Comparison of ENCODE assay signal across 25 cellular contexts in the genomic region with DNA sequence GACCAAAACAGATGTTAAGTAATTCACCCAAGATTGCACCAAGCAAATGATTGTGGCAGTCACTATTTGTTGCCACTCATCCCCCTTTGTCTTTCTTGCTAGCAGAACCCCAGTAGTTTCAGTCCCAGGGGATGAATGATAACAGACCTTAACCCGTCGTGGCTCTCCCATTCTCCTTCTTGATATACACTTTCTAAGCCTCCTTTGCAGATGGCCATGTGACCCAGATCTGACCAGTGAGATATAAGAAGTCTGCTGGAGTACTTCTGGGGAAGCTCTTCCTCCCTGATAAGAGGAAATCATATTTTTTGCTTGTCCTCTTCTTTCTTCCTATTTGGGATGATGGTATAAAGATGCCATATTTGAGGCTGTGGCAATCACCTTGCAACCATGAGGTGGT.
"Had no signal": no experiment of that assay in that cellular context is flagged by ENCODE, and none has a peak within 500 bp of the region (broad histone marks: within the 10 kb centered on the region; RNA-seq: fewer than 3 reads in every experiment).

No MANE protein-coding gene starts in this region.

- H3K9me3 ChIP-seq: colonic mucosa, esophagus muscularis mucosa, gastroesophageal sphincter, heart left ventricle, left ventricle myocardium inferior, lower lobe of right lung, mucosa of descending colon had no signal

- H3K27me3 ChIP-seq: colonic mucosa, dorsolateral prefrontal cortex, esophagus muscularis mucosa, gastroesophageal sphincter, heart left ventricle, hepatocyte had no signal

- H3K79me2 ChIP-seq: hepatocyte had no signal

- FAIRE-seq: endothelial cell of umbilical vein, frontal cortex, kidney had no signal

- H2AFZ ChIP-seq: hepatocyte had no signal

- H3K27ac ChIP-seq: colonic mucosa, dorsolateral prefrontal cortex, esophagus muscularis mucosa, foreskin keratinocyte, gastroesophageal sphincter, heart left ventricle, hepatocyte, left ventricle myocardium inferior, lower lobe of right lung had no signal

- ATAC-seq: foreskin keratinocyte; gastroesophageal sphincter; heart left ventricle; lower lobe of right lung; naive thymus-derived CD8-positive, alpha-beta T cell had no signal

- H3K4me1 ChIP-seq: colonic mucosa, esophagus muscularis mucosa, foreskin keratinocyte, gastroesophageal sphincter, heart left ventricle, left ventricle myocardium inferior, lower lobe of right lung had no signal

- H3K36me3 ChIP-seq: colonic mucosa, esophagus muscularis mucosa, gastroesophageal sphincter, heart left ventricle, left ventricle myocardium inferior, lower lobe of right lung had no signal

- H3K4me2 ChIP-seq: hepatocyte had no signal

- DNase-seq: colonic mucosa; cortex of kidney; dermis blood vessel endothelial cell; dorsolateral prefrontal cortex; effector CD4-positive, alpha-beta T cell; effector memory CD4-positive, alpha-beta T cell; foreskin keratinocyte; heart left ventricle; hypothalamus; immature natural killer cell; islet precursor cell; kidney; kidney glomerular epithelial cell; left colon; left ventricle myocardium inferior; lower lobe of right lung; mesenchymal stem cell; mucosa of descending colon; naive B cell; naive thymus-derived CD8-positive, alpha-beta T cell had no signal

- H3K4me3 ChIP-seq: colonic mucosa, dorsolateral prefrontal cortex, esophagus muscularis mucosa, gastroesophageal sphincter, heart left ventricle, hepatocyte, left ventricle myocardium inferior, lower lobe of right lung, mucosa of descending colon had no signal
